10 cellular contexts compared by ENCODE assay signal in the genomic region with DNA sequence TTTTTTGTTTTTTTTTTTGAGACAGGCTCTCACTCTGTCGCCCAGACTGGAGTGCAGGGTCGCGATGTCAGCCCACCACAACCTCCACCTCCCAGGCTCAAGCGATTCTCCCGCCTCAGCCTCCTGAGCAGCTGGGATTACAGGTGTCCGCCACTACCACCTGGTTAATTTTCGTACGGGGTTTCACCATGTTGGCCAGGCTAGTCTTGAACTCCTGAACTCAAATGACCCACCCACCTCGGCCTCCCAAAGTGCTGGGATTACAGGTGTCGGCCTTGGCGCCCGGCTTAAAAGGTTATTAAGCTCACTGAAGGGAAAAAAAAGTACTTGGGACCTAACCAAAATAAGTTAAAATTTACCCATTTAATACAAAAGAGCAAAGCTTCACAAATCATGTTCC. TPM values are rescaled to one million over a fixed set of nuclear protein-coding genes. Genes with fewer than 3 reads are reported as not detected.
A peak's percentile ranks its signal among the peaks of the same experiment; 100 is the strongest.
DNase-seq lines count a peak whose midpoint lies in the region; ATAC-seq and TF ChIP-seq lines count a peak whose summit lies in the region.
"Had no signal": no experiment of that assay in that cellular context is flagged by ENCODE, and none has a peak within 500 bp of the region (broad histone marks: within the 10 kb centered on the region; RNA-seq: fewer than 3 reads in every experiment).

No MANE protein-coding gene starts in this region.

- peaks cover 5% of the 10 kb centered on the region for H3K27me3 Mint-ChIP-seq in activated CD4-positive, alpha-beta T cell treated with anti-CD3 and anti-CD28 coated beads, Interleukin-2, amount 10 ng/mL, durations not matched to agents 7 days and 5 days
- H3K27me3 Mint-ChIP-seq in activated CD4-positive, alpha-beta T cell treated with anti-CD3 and anti-CD28 coated beads, Interleukin-2, amount 10 ng/mL, durations not matched to agents 24 days and 14 days: peaks cover 18% of the 10 kb centered on the region
- peaks cover 8% of the 10 kb centered on the region for H3K27me3 Mint-ChIP-seq in stimulated activated memory B cell treated with anti-CD40 and anti-IgM and Interleukin-4, amounts not matched to agents 10 μg/mL and 1 μg/mL and 100 μg/mL, for 72 hours

- H3K27me3 ChIP-seq in fibroblast of lung (ENCODE audit: control insufficient read depth, insufficient read depth, low read length): no peaks in the 10 kb centered on the region

- no peak for ATAC-seq in stimulated activated memory B cell treated with anti-CD40 and anti-IgM and Interleukin-4, amounts not matched to agents 10 μg/mL and 1 μg/mL and 100 μg/mL, for 72 hours
- ATAC-seq: psoas muscle had no signal

- peaks cover 9% of the 10 kb centered on the region for H3K79me2 ChIP-seq in fibroblast of lung (ENCODE audit: control insufficient read depth, insufficient read depth, low read length)

- POLR2A ChIA-PET in activated CD4-positive, alpha-beta T cell treated with anti-CD3 and anti-CD28 coated beads, Interleukin-2, amount 10 ng/mL, durations not matched to agents 7 days and 5 days (lab: Charles Lee): no interaction called here

- in situ Hi-C loops in KBM-7 (cut with MboI; ENCODE audit: low pct_unique_long_range_greater_than_20kb, low sequenced_read_pairs): no loop called here

- peaks cover 9% of the 10 kb centered on the region for H3K36me3 Mint-ChIP-seq in activated CD4-positive, alpha-beta T cell treated with anti-CD3 and anti-CD28 coated beads, Interleukin-2, amount 10 ng/mL, durations not matched to agents 7 days and 5 days (ENCODE audit: low read depth)
- H3K36me3 Mint-ChIP-seq in activated CD4-positive, alpha-beta T cell treated with anti-CD3 and anti-CD28 coated beads, Interleukin-2, amount 10 ng/mL, durations not matched to agents 24 days and 14 days (ENCODE audit: low read depth): peaks cover 13% of the 10 kb centered on the region
- peaks cover 18% of the 10 kb centered on the region for H3K36me3 Mint-ChIP-seq in stimulated activated memory B cell treated with anti-CD40 and anti-IgM and Interleukin-4, amounts not matched to agents 10 μg/mL and 1 μg/mL and 100 μg/mL, for 72 hours

- H3K4me3 Mint-ChIP-seq in activated CD4-positive, alpha-beta T cell treated with anti-CD3 and anti-CD28 coated beads, Interleukin-2, amount 10 ng/mL, durations not matched to agents 7 days and 5 days: peak overlapping the region; percentile 59
- H3K4me3 Mint-ChIP-seq in activated CD4-positive, alpha-beta T cell treated with anti-CD3 and anti-CD28 coated beads, Interleukin-2, amount 10 ng/mL, durations not matched to agents 24 days and 14 days: no peak overlapping the region
- H3K4me3 Mint-ChIP-seq in stimulated activated memory B cell treated with anti-CD40 and anti-IgM and Interleukin-4, amounts not matched to agents 10 μg/mL and 1 μg/mL and 100 μg/mL, for 72 hours: peak overlapping the region; percentile 73

- DNase-seq in activated CD4-positive, alpha-beta T cell treated with anti-CD3 and anti-CD28 coated beads, Interleukin-2, amount 10 ng/mL, durations not matched to agents 7 days and 5 days: no peak
- no peak for DNase-seq in activated CD4-positive, alpha-beta T cell treated with anti-CD3 and anti-CD28 coated beads, Interleukin-2, amount 10 ng/mL, durations not matched to agents 24 days and 14 days
- DNase-seq in SK-N-MC (ENCODE audit: low read depth, low spot score) (no peak), fibroblast of lung (ENCODE audit: low read depth in 2 of 2) (no peak), KBM-7 (no peak), epidermal melanocyte (ENCODE audit: insufficient read length, low spot score) (no peak), cerebellar nuclear complex (lab: John Stamatoyannopoulos, UW) (no peak)
- DNase-seq: cortex of kidney had no signal

- H3K36me3 ChIP-seq in SK-N-MC (ENCODE audit: insufficient read depth, low read length): peaks cover 22% of the 10 kb centered on the region
- H3K36me3 ChIP-seq in fibroblast of lung (ENCODE audit: control insufficient read depth, insufficient read depth, low read length): peaks cover 2% of the 10 kb centered on the region

- CTCF ChIA-PET in activated CD4-positive, alpha-beta T cell treated with anti-CD3 and anti-CD28 coated beads, Interleukin-2, amount 10 ng/mL, durations not matched to agents 7 days and 5 days (lab: Charles Lee): no interaction called here

- intact Hi-C loops in activated CD4-positive, alpha-beta T cell treated with anti-CD3 and anti-CD28 coated beads, Interleukin-2, amount 10 ng/mL, durations not matched to agents 24 days and 14 days (cut with micrococcal nuclease): loop anchor here (5.0 kb wide), 2 partner anchors 37 to 52 kb away; no protein-coding TSS in a partner anchor

- H3K4me1 ChIP-seq in fibroblast of lung (ENCODE audit: control insufficient read depth, extremely low read depth, insufficient read depth, low read length): no peaks in the 10 kb centered on the region

- no peak for TF ChIP-seq CTCF in fibroblast of lung (conservative IDR thresholded peaks at IDR 0.05 in 1 of 2, IDR thresholded peaks at IDR 0.05 in 1 of 2; ENCODE audit: low read depth in 1 of 2, low read length in 2 of 2)

- peak overlapping the region; percentile 20 for H3K27ac Mint-ChIP-seq in activated CD4-positive, alpha-beta T cell treated with anti-CD3 and anti-CD28 coated beads, Interleukin-2, amount 10 ng/mL, durations not matched to agents 7 days and 5 days
- H3K27ac Mint-ChIP-seq in activated CD4-positive, alpha-beta T cell treated with anti-CD3 and anti-CD28 coated beads, Interleukin-2, amount 10 ng/mL, durations not matched to agents 24 days and 14 days: no peak overlapping the region
- no peak overlapping the region for H3K27ac Mint-ChIP-seq in stimulated activated memory B cell treated with anti-CD40 and anti-IgM and Interleukin-4, amounts not matched to agents 10 μg/mL and 1 μg/mL and 100 μg/mL, for 72 hours

- H3K4me1 Mint-ChIP-seq in activated CD4-positive, alpha-beta T cell treated with anti-CD3 and anti-CD28 coated beads, Interleukin-2, amount 10 ng/mL, durations not matched to agents 7 days and 5 days: peaks cover 23% of the 10 kb centered on the region
- peaks cover 10% of the 10 kb centered on the region for H3K4me1 Mint-ChIP-seq in activated CD4-positive, alpha-beta T cell treated with anti-CD3 and anti-CD28 coated beads, Interleukin-2, amount 10 ng/mL, durations not matched to agents 24 days and 14 days
- peaks cover 32% of the 10 kb centered on the region for H3K4me1 Mint-ChIP-seq in stimulated activated memory B cell treated with anti-CD40 and anti-IgM and Interleukin-4, amounts not matched to agents 10 μg/mL and 1 μg/mL and 100 μg/mL, for 72 hours

- peak overlapping the region; percentile 76 for H3K4me2 ChIP-seq in fibroblast of lung (ENCODE audit: extremely low read depth, insufficient read depth, low read length)

- H3K9me3 ChIP-seq in SK-N-MC (ENCODE audit: low read depth, low read length): 0 out of 2 replicates have a peak, but pooled peaks cover 4% of the 10 kb centered on the region
- no peaks in the 10 kb centered on the region for H3K9me3 ChIP-seq in fibroblast of lung (ENCODE audit: control insufficient read depth, insufficient read depth, low read depth, low read length)
- H3K9me3 ChIP-seq: psoas muscle had no signal

- H3K9ac ChIP-seq in SK-N-MC (ENCODE audit: insufficient read length) (peak overlapping the region; percentile 72), fibroblast of lung (ENCODE audit: insufficient read depth, low read length) (no peak overlapping the region)

- no peak overlapping the region for H2AFZ ChIP-seq in fibroblast of lung (ENCODE audit: low read length)

- H3K27ac ChIP-seq in SK-N-MC (no peak overlapping the region), fibroblast of lung (ENCODE audit: insufficient read depth, low read length) (no peak overlapping the region)
- H3K27ac ChIP-seq: psoas muscle had no signal

- H3K9me3 Mint-ChIP-seq in activated CD4-positive, alpha-beta T cell treated with anti-CD3 and anti-CD28 coated beads, Interleukin-2, amount 10 ng/mL, durations not matched to agents 7 days and 5 days: peaks cover 3% of the 10 kb centered on the region
- H3K9me3 Mint-ChIP-seq in activated CD4-positive, alpha-beta T cell treated with anti-CD3 and anti-CD28 coated beads, Interleukin-2, amount 10 ng/mL, durations not matched to agents 24 days and 14 days: no peaks in the 10 kb centered on the region
- peaks cover 4% of the 10 kb centered on the region for H3K9me3 Mint-ChIP-seq in stimulated activated memory B cell treated with anti-CD40 and anti-IgM and Interleukin-4, amounts not matched to agents 10 μg/mL and 1 μg/mL and 100 μg/mL, for 72 hours

- peak overlapping the region; percentile 79 for H3K4me3 ChIP-seq in SK-N-MC
- H3K4me3 ChIP-seq in fibroblast of lung (replicated peaks in 1 of 4; ENCODE audit: control extremely low read depth in 1 of 4, insufficient read depth in 1 of 4, low read depth in 3 of 4, low read length in 4 of 4): peak overlapping the region in 2 of 4 experiments; percentile 59 to 66

- no peaks in the 10 kb centered on the region for H4K20me1 ChIP-seq in fibroblast of lung (ENCODE audit: control insufficient read depth, extremely low read depth, insufficient read depth, low read length)

RNA-seq across cellular contexts. Expression of a gene that starts 1.9 kb away (rescaled TPM):
- total RNA-seq in activated CD4-positive, alpha-beta T cell treated with anti-CD3 and anti-CD28 coated beads, Interleukin-2, amount 10 ng/mL, durations not matched to agents 7 days and 5 days: 1 to 10 TPM; 7.9 to 8.4 TPM
- total RNA-seq in activated CD4-positive, alpha-beta T cell treated with anti-CD3 and anti-CD28 coated beads, Interleukin-2, amount 10 ng/mL, durations not matched to agents 24 days and 14 days: 5.8 and 6.2 TPM in 2 replicates
- 13.7 and 15.2 TPM in 2 replicates for total RNA-seq in fibroblast of lung
- 9.8 and 11.1 TPM in 2 replicates for polyA plus RNA-seq in fibroblast of lung
- 8.3 and 8.9 TPM in 2 replicates for polyA plus RNA-seq in fibroblast of lung (2012)
- polyA minus RNA-seq in fibroblast of lung (ENCODE audit: low replicate concordance): 0.89 and 0.94 TPM in 2 replicates

RNA-seq across cellular contexts. Expression of a gene that starts 42.9 kb away (rescaled TPM):
- total RNA-seq in activated CD4-positive, alpha-beta T cell treated with anti-CD3 and anti-CD28 coated beads, Interleukin-2, amount 10 ng/mL, durations not matched to agents 7 days and 5 days: not detected
- total RNA-seq in activated CD4-positive, alpha-beta T cell treated with anti-CD3 and anti-CD28 coated beads, Interleukin-2, amount 10 ng/mL, durations not matched to agents 24 days and 14 days: 0.47 TPM in 1 of 2 replicates, not detected in the other
- total RNA-seq in fibroblast of lung: 0.17 and 1.3 TPM in 2 replicates
- polyA plus RNA-seq in fibroblast of lung: 0.17 and 0.59 TPM in 2 replicates
- 0.49 and 1.3 TPM in 2 replicates for polyA plus RNA-seq in fibroblast of lung (2012)
- polyA minus RNA-seq in fibroblast of lung (ENCODE audit: low replicate concordance): not detected in 2 replicates

RNA-seq across cellular contexts. Expression of a gene that starts 55.1 kb away (rescaled TPM):
- total RNA-seq in activated CD4-positive, alpha-beta T cell treated with anti-CD3 and anti-CD28 coated beads, Interleukin-2, amount 10 ng/mL, durations not matched to agents 7 days and 5 days: 10 to 100 TPM; 82.4 to 84.9 TPM
- total RNA-seq in activated CD4-positive, alpha-beta T cell treated with anti-CD3 and anti-CD28 coated beads, Interleukin-2, amount 10 ng/mL, durations not matched to agents 24 days and 14 days: 49.1 and 54.6 TPM in 2 replicates
- total RNA-seq in fibroblast of lung: 30.8 and 34.0 TPM in 2 replicates
- 19.7 and 25.9 TPM in 2 replicates for polyA plus RNA-seq in fibroblast of lung
- polyA plus RNA-seq in fibroblast of lung (2012): 29.3 and 39.7 TPM in 2 replicates
- 7.3 and 8.1 TPM in 2 replicates for polyA minus RNA-seq in fibroblast of lung (ENCODE audit: low replicate concordance)
